1 cellular context compared by ENCODE assay signal in genomic region chr11:8080674-8081590, GRCh38.
TF ChIP-seq lines count a peak whose summit lies in the region.

TSS of gene TUB (plus strand) at chr11:8081211. CDS start at chr11:8081511, 300 bp downstream.

TF ChIP-seq in H1, 55 proteins besides CTCF, POLR2A, EP300 and RAD21 (continued from another document):
- TF ChIP-seq TEAD4 (IDR thresholded peaks at IDR 0.05; ENCODE audit: low read depth, low read length), result peak; percentile 50; the same call in 1 of the 2 replicates
- peak; percentile 16; the same call in 1 of the 2 replicates for TF ChIP-seq TAF1 (IDR thresholded peaks at IDR 0.05; ENCODE audit: low read depth, low read length)
- TF ChIP-seq RBBP5 (IDR thresholded peaks at IDR 0.05; ENCODE audit: borderline replicate concordance, low read depth, low read length), result 0 out of 2 replicates have a peak, but pooled peaks have one; percentile 33
- TF ChIP-seq RNF2 (IDR thresholded peaks at IDR 0.05; ENCODE audit: borderline replicate concordance, low read depth, low read length, missing control alignments, poor library complexity, severe bottlenecking), result no peak
- no peak for TF ChIP-seq CHD1 (IDR thresholded peaks at IDR 0.05; ENCODE audit: low read depth, low read length)
- 0 out of 2 replicates have a peak, but pooled peaks have one; percentile 51 for TF ChIP-seq GABPA (IDR thresholded peaks at IDR 0.05; ENCODE audit: borderline replicate concordance, insufficient read depth, low read length)
- TF ChIP-seq KDM5A (IDR thresholded peaks at IDR 0.05; ENCODE audit: low read length), result no peak
- TF ChIP-seq KDM4A (IDR thresholded peaks at IDR 0.05; ENCODE audit: low read depth, low read length, severe bottlenecking), result peak; percentile 76
- TF ChIP-seq POU5F1 (IDR thresholded peaks at IDR 0.05; ENCODE audit: low read depth, low read length), result no peak
- TF ChIP-seq CHD2 (IDR thresholded peaks at IDR 0.05; ENCODE audit: low read length), result no peak
- TF ChIP-seq CBX5 (IDR thresholded peaks at IDR 0.05; ENCODE audit: low read depth, low read length), result no peak
- TF ChIP-seq POLR2AphosphoS5 (IDR thresholded peaks at IDR 0.05; ENCODE audit: low read depth, low read length), result no peak
- TF ChIP-seq ATF2 (IDR thresholded peaks at IDR 0.05; ENCODE audit: low read length), result no peak
- TF ChIP-seq KDM1A (IDR thresholded peaks at IDR 0.05; ENCODE audit: borderline replicate concordance, low read length), result peak; percentile 96
- peak; percentile 47 to 80; a peak in 1 of 4 replicates for TF ChIP-seq HDAC2 (IDR thresholded peaks at IDR 0.05; ENCODE audit: borderline replicate concordance in 1 of 2, low read depth in 2 of 2, low read length in 2 of 2)
- TF ChIP-seq SIX5 (IDR thresholded peaks at IDR 0.05; ENCODE audit: low read depth, low read length), result no peak
- TF ChIP-seq SIN3A (conservative IDR thresholded peaks at IDR 0.05 in 1 of 2, IDR thresholded peaks at IDR 0.05 in 1 of 2; ENCODE audit: low read depth in 1 of 2, low read length in 2 of 2), result no peak
- TF ChIP-seq MAX (IDR thresholded peaks at IDR 0.05), result peak; percentile 39
- TF ChIP-seq JUN (IDR thresholded peaks at IDR 0.05; ENCODE audit: low read depth, low read length), result no peak
- no peak for TF ChIP-seq GTF2F1 (IDR thresholded peaks at IDR 0.05; ENCODE audit: borderline replicate concordance, low read depth, low read length)
- no peak for TF ChIP-seq CTBP2 (IDR thresholded peaks at IDR 0.05; ENCODE audit: borderline replicate concordance, insufficient read depth, insufficient read length, low read length)
- no peak for TF ChIP-seq TCF12 (IDR thresholded peaks at IDR 0.05; ENCODE audit: low read depth, low read length)
- no peak for TF ChIP-seq NRF1 (IDR thresholded peaks at IDR 0.05; ENCODE audit: low read depth, low read length)
- TF ChIP-seq SP1 (IDR thresholded peaks at IDR 0.05; ENCODE audit: low read depth, low read length), result no peak
- TF ChIP-seq ASH2L (IDR thresholded peaks at IDR 0.05; ENCODE audit: low read length), result no peak
- no peak for TF ChIP-seq BACH1 (IDR thresholded peaks at IDR 0.05; ENCODE audit: low read length)
- TF ChIP-seq EGR1 (IDR thresholded peaks at IDR 0.05; ENCODE audit: borderline replicate concordance, low read depth, low read length), result no peak; the same call in 1 of the 2 replicates
- peak; percentile 42; the same call in 1 of the 2 replicates for TF ChIP-seq E2F6 (IDR thresholded peaks at IDR 0.05)
- no peak for TF ChIP-seq RXRA (IDR thresholded peaks at IDR 0.05; ENCODE audit: insufficient read depth, low read depth, low read length)
- TF ChIP-seq ATF3 (IDR thresholded peaks at IDR 0.05; ENCODE audit: insufficient read depth, low read depth, low read length), result no peak
- TF ChIP-seq TBP (IDR thresholded peaks at IDR 0.05; ENCODE audit: low read depth, low read length), result no peak
- no peak for TF ChIP-seq USF2 (IDR thresholded peaks at IDR 0.05; ENCODE audit: low read length)
TF ChIP-seq in H1: peak in this region for 9.
